In the genomic region with DNA sequence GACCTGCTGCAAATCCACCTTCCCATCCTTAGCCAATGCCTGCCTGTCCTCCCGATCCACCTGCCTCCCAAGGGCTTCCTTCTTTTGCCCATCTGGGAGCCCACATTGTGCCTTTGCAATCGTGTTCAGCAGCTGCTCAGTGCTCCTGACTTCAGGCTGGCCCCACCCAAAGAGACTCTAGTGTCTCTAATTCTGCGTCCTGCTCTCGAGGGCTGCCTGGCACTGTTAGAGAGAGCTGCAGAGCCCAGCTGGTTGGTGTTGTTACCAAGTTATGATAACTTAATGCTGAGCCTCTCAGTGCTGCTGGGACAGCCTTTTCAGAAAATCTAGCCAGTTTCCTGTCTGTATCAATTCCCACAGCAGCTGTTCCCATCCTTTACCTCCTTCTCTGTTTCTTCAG, we compare ENCODE assay signal across 11 cellular contexts.
A peak's percentile ranks its signal among the peaks of the same experiment; 100 is the strongest.
DNase-seq lines count a peak whose midpoint lies in the region; ATAC-seq and TF ChIP-seq lines count a peak whose summit lies in the region.
"Had no signal": no experiment of that assay in that cellular context is flagged by ENCODE, and none has a peak within 500 bp of the region (broad histone marks: within the 10 kb centered on the region; RNA-seq: fewer than 3 reads in every experiment).

No MANE protein-coding gene starts in this region.

- no peaks in the 10 kb centered on the region for H3K27me3 Mint-ChIP-seq in activated CD4-positive, alpha-beta T cell treated with anti-CD3 and anti-CD28 coated beads, Interleukin-2, amount 10 ng/mL, durations not matched to agents 24 days and 14 days
- H3K27me3 Mint-ChIP-seq in T-cell = no peaks in the 10 kb centered on the region

- DNase-seq in activated CD4-positive, alpha-beta T cell treated with anti-CD3 and anti-CD28 coated beads, Interleukin-2, amount 10 ng/mL, durations not matched to agents 24 days and 14 days = no peak
- no peak for DNase-seq in activated CD4-positive, alpha-beta T cell treated with anti-CD3 and anti-CD28 coated beads, Interleukin-2, amount 50 U/mL, for 48 hours
- no peak for DNase-seq in T-cell
- DNase-seq in left cardiac atrium = no peak
- no peak for DNase-seq in thoracic aorta (ENCODE audit: low spot score)
- DNase-seq in NCI-H146 treated with DMSO at 0.1 percent for 48 hours (lab: John Stamatoyannopoulos, UW; ENCODE audit: unreplicated experiment) = no peak
- DNase-seq: BE2C, GM23248 had no signal

- ATAC-seq in T-cell (replicated peaks in 1 of 4) = no peak
- peak; percentile 25 to 54 for ATAC-seq in left cardiac atrium
- no peak for ATAC-seq in thoracic aorta (ENCODE audit: insufficient number of reproducible peaks, low FRiP score, low read depth)
- no peak for ATAC-seq in HG03565 (IDR thresholded peaks at IDR 0.05; ENCODE audit: unreplicated experiment)
- ATAC-seq in GM19397 (IDR thresholded peaks at IDR 0.05; ENCODE audit: unreplicated experiment) = no peak
- ATAC-seq: GM12878 had no signal

- H3K27ac ChIP-seq in thoracic aorta = peak overlapping the region; percentile 82 to 97
- H3K27ac ChIP-seq: GM23248 had no signal

- peaks cover 44% of the 10 kb centered on the region for H3K36me3 Mint-ChIP-seq in activated CD4-positive, alpha-beta T cell treated with anti-CD3 and anti-CD28 coated beads, Interleukin-2, amount 10 ng/mL, durations not matched to agents 24 days and 14 days (ENCODE audit: low read depth)
- no peaks in the 10 kb centered on the region for H3K36me3 Mint-ChIP-seq in T-cell

- no peaks in the 10 kb centered on the region for H3K27me3 ChIP-seq in thoracic aorta (replicated peaks; ENCODE audit: insufficient read depth)
- H3K27me3 ChIP-seq: BE2C had no signal

- peaks cover 61% of the 10 kb centered on the region for H3K4me1 Mint-ChIP-seq in activated CD4-positive, alpha-beta T cell treated with anti-CD3 and anti-CD28 coated beads, Interleukin-2, amount 10 ng/mL, durations not matched to agents 24 days and 14 days
- H3K4me1 Mint-ChIP-seq in T-cell = peaks cover 29 to 41% (median 37%) of the 10 kb centered on the region in 3 donors

- no peak for TF ChIP-seq CTCF in thoracic aorta (IDR thresholded peaks at IDR 0.05)

- peak overlapping the region; percentile 72 for H3K4me3 Mint-ChIP-seq in activated CD4-positive, alpha-beta T cell treated with anti-CD3 and anti-CD28 coated beads, Interleukin-2, amount 10 ng/mL, durations not matched to agents 24 days and 14 days
- H3K4me3 Mint-ChIP-seq in T-cell = no peak overlapping the region

- peaks cover 37 to 90% of the 10 kb centered on the region in 2 donors for H3K4me1 ChIP-seq in thoracic aorta (ENCODE audit: control insufficient read depth in 1 of 2, low read depth in 2 of 2)
- H3K4me1 ChIP-seq: BE2C had no signal

- POLR2A ChIA-PET in T-cell (lab: Charles Lee) = interaction anchor here in 1 of 2 donors (0.5 kb wide), 1 partner anchor 53 kb away, joined by 5 read pairs; no protein-coding TSS in a partner anchor

- peak overlapping the region; percentile 89 for H3K27ac Mint-ChIP-seq in activated CD4-positive, alpha-beta T cell treated with anti-CD3 and anti-CD28 coated beads, Interleukin-2, amount 10 ng/mL, durations not matched to agents 24 days and 14 days
- H3K27ac Mint-ChIP-seq in T-cell = peak overlapping the region; percentile 19 to 36

- CTCF ChIA-PET in T-cell (lab: Charles Lee) = no interaction called here

- H3K9me3 Mint-ChIP-seq in activated CD4-positive, alpha-beta T cell treated with anti-CD3 and anti-CD28 coated beads, Interleukin-2, amount 10 ng/mL, durations not matched to agents 24 days and 14 days = peaks cover 3% of the 10 kb centered on the region
- H3K9me3 Mint-ChIP-seq in T-cell = no peaks in the 10 kb centered on the region

- no peak overlapping the region for H3K4me3 ChIP-seq in thoracic aorta
- H3K4me3 ChIP-seq: GM12878, GM23248 had no signal

- H3K36me3 ChIP-seq in thoracic aorta = peaks cover 10% of the 10 kb centered on the region
- H3K36me3 ChIP-seq: BE2C had no signal

- H3K9me3 ChIP-seq in thoracic aorta = no peaks in the 10 kb centered on the region
- H3K9me3 ChIP-seq: BE2C had no signal

- intact Hi-C loops in activated CD4-positive, alpha-beta T cell treated with anti-CD3 and anti-CD28 coated beads, Interleukin-2, amount 10 ng/mL, durations not matched to agents 24 days and 14 days (cut with micrococcal nuclease) = no loop called here
- intact Hi-C loops in left cardiac atrium (cut with DNase I) = no loop called here

Comparison
In these comparisons a context has a peak if more than half of its experiments do, and no peak if none do; other contexts are left out.
1. ATAC-seq: peak in left cardiac atrium (2 of 2); none in T-cell (0 of 4), thoracic aorta (single experiment), HG03565 (single experiment) and GM19397 (single experiment).